In the genomic region with DNA sequence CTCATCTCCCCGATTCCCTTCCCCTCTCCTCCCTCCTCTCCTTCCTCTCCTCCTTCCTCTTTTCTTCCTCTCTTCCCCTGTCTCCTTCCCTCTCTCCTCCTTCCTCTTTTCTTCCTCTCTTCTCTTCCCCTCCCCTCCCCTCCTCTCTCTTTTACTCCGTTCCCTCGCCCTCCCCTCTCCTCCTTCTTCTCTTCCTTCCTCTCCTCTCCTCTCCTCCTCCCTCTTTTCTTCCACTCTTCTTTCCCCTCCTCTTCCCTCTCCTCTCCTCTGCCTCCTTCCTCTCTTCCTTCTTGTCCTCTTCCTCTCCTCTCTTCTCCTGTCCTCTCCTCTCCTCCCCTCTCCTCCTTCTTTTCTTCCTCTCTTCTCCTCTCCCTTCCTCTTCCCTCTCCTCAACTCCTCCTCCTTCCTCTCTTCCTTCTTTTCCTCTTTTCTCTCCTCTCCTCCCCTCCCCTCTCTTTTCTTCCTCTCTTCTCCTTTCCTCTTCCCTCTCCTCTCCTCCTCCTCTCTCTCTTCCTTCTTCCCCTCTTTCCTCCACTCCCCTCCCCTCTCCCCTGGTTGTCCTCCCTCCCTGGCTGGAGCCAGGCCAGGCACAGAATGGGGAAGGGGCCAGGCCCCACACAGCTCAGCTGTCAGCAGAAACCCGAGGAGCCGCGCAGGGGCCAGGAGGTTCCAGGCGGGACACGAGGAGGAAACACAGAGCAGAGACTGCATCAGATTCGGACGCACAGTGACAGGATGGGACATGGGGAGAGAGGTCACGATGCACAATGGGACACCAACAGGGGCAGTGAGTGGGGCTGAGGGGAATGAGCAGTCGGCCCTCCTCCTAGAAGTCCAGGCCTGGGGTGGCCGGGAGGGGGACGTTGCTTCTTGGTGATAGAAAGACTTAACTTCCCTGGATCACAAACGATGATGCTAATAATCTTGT, we compare ENCODE assay signal across 17 cellular contexts. TPM values are rescaled to one million over a fixed set of nuclear protein-coding genes. Genes with fewer than 3 reads are reported as not detected.
"Had no signal": no experiment of that assay in that cellular context is flagged by ENCODE, and none has a peak within 500 bp of the region (broad histone marks: within the 10 kb centered on the region; RNA-seq: fewer than 3 reads in every experiment).

No MANE protein-coding gene starts in this region.

- H3K4me3 Mint-ChIP-seq: activated CD4-positive, alpha-beta memory T cell treated with anti-CD3 and anti-CD28 coated beads for 36 hours; activated T-cell treated with anti-CD3 and anti-CD28 coated beads, Interleukin-2, amount 50 U/mL, for 4 hours; natural killer cell had no signal

- ATAC-seq: activated naive CD4-positive, alpha-beta T cell treated with anti-CD3 and anti-CD28 coated beads, Interleukin-2, amount 50 U/mL, for 72 hours; activated T-cell treated with anti-CD3 and anti-CD28 coated beads, Interleukin-2, amount 50 U/mL, for 4 hours; esophagus mucosa; left lung; natural killer cell; pancreas had no signal

- H3K27ac Mint-ChIP-seq: activated CD4-positive, alpha-beta memory T cell treated with anti-CD3 and anti-CD28 coated beads for 36 hours; natural killer cell had no signal

- H3K27ac ChIP-seq: colonic mucosa, left lung, pancreas, skin epidermis, transverse colon had no signal

- H3K36me3 Mint-ChIP-seq: activated CD4-positive, alpha-beta memory T cell treated with anti-CD3 and anti-CD28 coated beads for 36 hours; activated naive CD4-positive, alpha-beta T cell treated with anti-CD3 and anti-CD28 coated beads, Interleukin-2, amount 50 U/mL, for 72 hours; natural killer cell had no signal

- H3K9me3 ChIP-seq: colonic mucosa, left lung, pancreas, transverse colon had no signal

- H3K4me1 Mint-ChIP-seq: natural killer cell had no signal

- H3K4me1 ChIP-seq: colonic mucosa, left lung, pancreas had no signal

- H3K27me3 ChIP-seq: colonic mucosa, left lung, pancreas, transverse colon had no signal

- H3K36me3 ChIP-seq: colonic mucosa, left lung, pancreas, transverse colon had no signal

- H3K27me3 Mint-ChIP-seq: activated CD4-positive, alpha-beta memory T cell treated with anti-CD3 and anti-CD28 coated beads for 36 hours had no signal

- H3K4me3 ChIP-seq: colonic mucosa, left lung, pancreas, skin epidermis, transverse colon had no signal

- DNase-seq: activated CD4-positive, alpha-beta memory T cell treated with anti-CD3 and anti-CD28 coated beads for 36 hours; activated gamma-delta T cell; activated T-cell treated with anti-CD3 and anti-CD28 coated beads, Interleukin-2, amount 50 U/mL, for 4 hours; central memory CD4-positive, alpha-beta T cell; colonic mucosa; mesenchymal stem cell; natural killer cell; stimulated activated CD4-positive, alpha-beta T cell treated with anti-CD3 and anti-CD28 coated beads, Interleukin-15, amount 100 ng/mL, for 24 hours; stimulated activated CD4-positive, alpha-beta T cell treated with anti-CD3 and anti-CD28 coated beads, Interleukin-4, amount 100 ng/mL, for 24 hours; stimulated activated naive CD4-positive, alpha-beta T cell treated with Interleukin-2 at 50 U/mL for 16 hours; substantia nigra; transverse colon had no signal

RNA-seq across cellular contexts. Expression of a gene that starts 48.0 kb away (rescaled TPM):
- total RNA-seq: activated CD4-positive, alpha-beta memory T cell treated with anti-CD3 and anti-CD28 coated beads for 36 hours; activated naive CD4-positive, alpha-beta T cell treated with anti-CD3 and anti-CD28 coated beads, Interleukin-2, amount 50 U/mL, for 72 hours; activated T-cell treated with anti-CD3 and anti-CD28 coated beads, Interleukin-2, amount 50 U/mL, for 4 hours had no signal

RNA-seq across cellular contexts. Expression of a gene that starts 51.7 kb away (rescaled TPM):
- total RNA-seq: activated CD4-positive, alpha-beta memory T cell treated with anti-CD3 and anti-CD28 coated beads for 36 hours; activated naive CD4-positive, alpha-beta T cell treated with anti-CD3 and anti-CD28 coated beads, Interleukin-2, amount 50 U/mL, for 72 hours; activated T-cell treated with anti-CD3 and anti-CD28 coated beads, Interleukin-2, amount 50 U/mL, for 4 hours; esophagus mucosa; left lung; natural killer cell; pancreas had no signal
